8 cellular contexts compared by ENCODE assay signal in genomic region chr14:103121161-103121845, GRCh38. TPM values are rescaled to one million over a fixed set of nuclear protein-coding genes. Genes with fewer than 3 reads are reported as not detected.
A peak's percentile ranks its signal among the peaks of the same experiment; 100 is the strongest.
DNase-seq lines count a peak whose midpoint lies in the region; TF ChIP-seq lines count a peak whose summit lies in the region.

No MANE protein-coding gene starts in this region.

- H3K4me1 Mint-ChIP-seq in endodermal cell (peaks cover 10% of the 10 kb centered on the region), mesothelial cell of epicardium (peaks cover 23% of the 10 kb centered on the region), type B pancreatic cell (ENCODE audit: unreplicated experiment) (peaks cover 12% of the 10 kb centered on the region)
- H3K4me1 Mint-ChIP-seq in activated naive CD4-positive, alpha-beta T cell treated with anti-CD3 and anti-CD28 coated beads for 36 hours (ENCODE audit: low read depth): peaks cover 4% of the 10 kb centered on the region

- H3K4me3 Mint-ChIP-seq in endodermal cell (no peak overlapping the region), mesothelial cell of epicardium (no peak overlapping the region), type B pancreatic cell (peak overlapping the region; percentile 67)
- H3K4me3 Mint-ChIP-seq in activated naive CD4-positive, alpha-beta T cell treated with anti-CD3 and anti-CD28 coated beads for 36 hours: no peak overlapping the region

- no peak for TF ChIP-seq CTCF in endodermal cell (conservative IDR thresholded peaks at IDR 0.05)
- TF ChIP-seq CTCF in mesothelial cell of epicardium (IDR thresholded peaks at IDR 0.05; ENCODE audit: unreplicated experiment): no peak
- TF ChIP-seq CTCF in type B pancreatic cell (conservative IDR thresholded peaks at IDR 0.05): no peak

- peaks cover 31% of the 10 kb centered on the region for H3K27me3 Mint-ChIP-seq in endodermal cell (ENCODE audit: insufficient read depth)
- peaks cover 20% of the 10 kb centered on the region for H3K27me3 Mint-ChIP-seq in mesothelial cell of epicardium (ENCODE audit: low read depth)
- peaks cover 15% of the 10 kb centered on the region for H3K27me3 Mint-ChIP-seq in type B pancreatic cell
- H3K27me3 Mint-ChIP-seq in activated naive CD4-positive, alpha-beta T cell treated with anti-CD3 and anti-CD28 coated beads for 36 hours (ENCODE audit: low read depth): peaks cover 23% of the 10 kb centered on the region

- H3K4me1 ChIP-seq in endodermal cell (ENCODE audit: control insufficient read depth, insufficient read depth, low read length): no peaks in the 10 kb centered on the region

- no peak overlapping the region for H3K27ac Mint-ChIP-seq in endodermal cell
- peak overlapping the region; percentile 79 for H3K27ac Mint-ChIP-seq in mesothelial cell of epicardium
- H3K27ac Mint-ChIP-seq in type B pancreatic cell: no peak overlapping the region
- no peak overlapping the region for H3K27ac Mint-ChIP-seq in activated naive CD4-positive, alpha-beta T cell treated with anti-CD3 and anti-CD28 coated beads for 36 hours

- no peaks in the 10 kb centered on the region for H3K36me3 ChIP-seq in endodermal cell (ENCODE audit: control insufficient read depth, insufficient read depth, low read length)

- intact Hi-C loops in activated naive CD4-positive, alpha-beta T cell treated with anti-CD3 and anti-CD28 coated beads for 36 hours (cut with micrococcal nuclease): no loop called here

- CTCF ChIA-PET in activated naive CD4-positive, alpha-beta T cell treated with anti-CD3 and anti-CD28 coated beads for 36 hours (lab: Charles Lee): interaction anchor here (2.2 kb wide), 1 partner anchor 16 kb away, joined by 7 read pairs; no protein-coding TSS in a partner anchor

- DNase-seq in NCI-H345 (lab: John Stamatoyannopoulos, UW): peak; percentile 34
- no peak for DNase-seq in NCI-H345 treated with DMSO at 0.1 percent for 48 hours (lab: John Stamatoyannopoulos, UW; ENCODE audit: unreplicated experiment)
- DNase-seq in endodermal cell: peak; percentile 79
- no peak for DNase-seq in mesothelial cell of epicardium (ENCODE audit: low spot score in 2 of 2, unreplicated experiment in 2 of 2)
- no peak for DNase-seq in type B pancreatic cell (ENCODE audit: extremely low spot score, unreplicated experiment)
- no peak for DNase-seq in activated naive CD4-positive, alpha-beta T cell treated with anti-CD3 and anti-CD28 coated beads for 36 hours
- no peak for DNase-seq in superior temporal gyrus (ENCODE audit: extremely low spot score)
- no peak for DNase-seq in activated T-cell treated with anti-CD3 and anti-CD28 coated beads, Interleukin-2, amount 50 U/mL, for 1 hour

- H3K9ac ChIP-seq in endodermal cell (ENCODE audit: extremely low read depth, low read length, poor library complexity, severe bottlenecking): no peak overlapping the region

- no peaks in the 10 kb centered on the region for H3K27me3 ChIP-seq in endodermal cell (ENCODE audit: control insufficient read depth, insufficient read depth, low read length, poor library complexity, severe bottlenecking)

- H3K4me3 ChIP-seq in endodermal cell (ENCODE audit: low read length): no peak overlapping the region

- peak overlapping the region; percentile 49 for H3K27ac ChIP-seq in endodermal cell (ENCODE audit: low read depth, low read length)

- no peaks in the 10 kb centered on the region for H3K36me3 Mint-ChIP-seq in endodermal cell (ENCODE audit: low read depth)
- H3K36me3 Mint-ChIP-seq in mesothelial cell of epicardium: no peaks in the 10 kb centered on the region
- no peaks in the 10 kb centered on the region for H3K36me3 Mint-ChIP-seq in type B pancreatic cell
- H3K36me3 Mint-ChIP-seq in activated naive CD4-positive, alpha-beta T cell treated with anti-CD3 and anti-CD28 coated beads for 36 hours (ENCODE audit: low read depth): no peaks in the 10 kb centered on the region

- WGBS in endodermal cell (ENCODE audit: insufficient coverage in 1 of 2, insufficient read length in 1 of 2), 2 experiments: 66 to 79% methylated on average over 8 to 17 of the region's 18 CpGs

- no peaks in the 10 kb centered on the region for H3K9me3 ChIP-seq in endodermal cell (ENCODE audit: control insufficient read depth, low read length)

- H3K9me3 Mint-ChIP-seq in endodermal cell (no peaks in the 10 kb centered on the region), mesothelial cell of epicardium (no peaks in the 10 kb centered on the region), type B pancreatic cell (no peaks in the 10 kb centered on the region)
- no peaks in the 10 kb centered on the region for H3K9me3 Mint-ChIP-seq in activated naive CD4-positive, alpha-beta T cell treated with anti-CD3 and anti-CD28 coated beads for 36 hours

RNA-seq across cellular contexts. Expression of gene TNFAIP2, which starts 2.0 kb away (rescaled TPM):
- 10 to 100 TPM; 16.8 to 19.4 TPM for total RNA-seq in endodermal cell
- 57.6 TPM for polyA plus RNA-seq in endodermal cell (2013, experiment 1 of 2)
- polyA plus RNA-seq in endodermal cell (2013, experiment 2 of 2): 59.4 TPM
- 101 to 119 TPM (median 108 TPM) in 3 replicates for total RNA-seq in mesothelial cell of epicardium
- total RNA-seq in type B pancreatic cell (ENCODE audit: low replicate concordance): 21.5 and 28.5 TPM in 2 replicates
- total RNA-seq in activated naive CD4-positive, alpha-beta T cell treated with anti-CD3 and anti-CD28 coated beads for 36 hours: under 1 TPM; 0.12 to 0.60 TPM

RNA-seq across cellular contexts. Expression of gene EXOC3L4, which starts 26.8 kb away (rescaled TPM):
- 1 to 10 TPM; 2.5 to 3.6 TPM for total RNA-seq in endodermal cell
- polyA plus RNA-seq in endodermal cell (2013, experiment 1 of 2): 0.21 TPM
- not detected for polyA plus RNA-seq in endodermal cell (2013, experiment 2 of 2)
- total RNA-seq in mesothelial cell of epicardium: 0.18 TPM in 1 of 3 replicates, not detected in the others
- total RNA-seq in type B pancreatic cell (ENCODE audit: low replicate concordance): 4.0 and 4.1 TPM in 2 replicates
- total RNA-seq in activated naive CD4-positive, alpha-beta T cell treated with anti-CD3 and anti-CD28 coated beads for 36 hours: not detected

RNA-seq across cellular contexts. Expression of gene LBHD2, which starts 37.3 kb away (rescaled TPM):
- total RNA-seq in endodermal cell: not detected
- polyA plus RNA-seq in endodermal cell (2013, experiment 1 of 2): not detected
- not detected for polyA plus RNA-seq in endodermal cell (2013, experiment 2 of 2)
- total RNA-seq in mesothelial cell of epicardium: not detected in 3 replicates
- not detected in 2 replicates for total RNA-seq in type B pancreatic cell (ENCODE audit: low replicate concordance)
- total RNA-seq in activated naive CD4-positive, alpha-beta T cell treated with anti-CD3 and anti-CD28 coated beads for 36 hours: not detected

Comparison
In these comparisons a context has a peak if more than half of its experiments do, and no peak if none do; other contexts are left out.
1. DNase-seq: peak in NCI-H345 (single experiment) and endodermal cell (single experiment); none in NCI-H345 treated with DMSO at 0.1 percent for 48 hours (single experiment), mesothelial cell of epicardium (0 of 2), type B pancreatic cell (single experiment), activated naive CD4-positive, alpha-beta T cell treated with anti-CD3 and anti-CD28 coated beads for 36 hours (single experiment), superior temporal gyrus (single experiment) and activated T-cell treated with anti-CD3 and anti-CD28 coated beads, Interleukin-2, amount 50 U/mL, for 1 hour (single experiment).
2. RNA of gene TNFAIP2, which starts 2.0 kb away (total RNA-seq): 101 to 119 TPM in mesothelial cell of epicardium, 21.5 to 28.5 TPM in type B pancreatic cell and 16.8 to 19.4 TPM in endodermal cell; 0.12 to 0.60 TPM in activated naive CD4-positive, alpha-beta T cell treated with anti-CD3 and anti-CD28 coated beads for 36 hours; every median in the first group is over 10 times any median in the second.